ENCODE assay signal across 27 cellular contexts in genomic region chr1:233815865-233816264, GRCh38.
"Had no signal": no experiment of that assay in that cellular context is flagged by ENCODE, and none has a peak within 500 bp of the region (broad histone marks: within the 10 kb centered on the region; RNA-seq: fewer than 3 reads in every experiment).

No MANE protein-coding gene starts in this region.

- H3K4me3 ChIP-seq: ascending aorta, gastrocnemius medialis, ovary, sigmoid colon, upper lobe of left lung, vagina had no signal

- H3K36me3 Mint-ChIP-seq: activated naive CD8-positive, alpha-beta T cell treated with anti-CD3 and anti-CD28 coated beads, Interleukin-2, amount 10 ng/mL, durations not matched to agents 7 days and 5 days; brain; naive thymus-derived CD4-positive, alpha-beta T cell; stimulated activated memory B cell treated with anti-CD40 and anti-IgM and Interleukin-4, amounts not matched to agents 10 μg/mL and 1 μg/mL and 100 μg/mL, for 72 hours had no signal

- H3K27me3 Mint-ChIP-seq: brain; stimulated activated memory B cell treated with anti-CD40 and anti-IgM and Interleukin-4, amounts not matched to agents 10 μg/mL and 1 μg/mL and 100 μg/mL, for 72 hours had no signal

- H3K4me1 ChIP-seq: ascending aorta, gastrocnemius medialis, sigmoid colon, upper lobe of left lung, vagina had no signal

- H3K36me3 ChIP-seq: ascending aorta, gastrocnemius medialis, ovary, sigmoid colon, upper lobe of left lung, vagina had no signal

- DNase-seq: activated CD4-positive, alpha-beta T cell treated with anti-CD3 and anti-CD28 coated beads for 48 hours; activated CD4-positive, alpha-beta T cell treated with anti-CD3 and anti-CD28 coated beads, Interleukin-2, amount 50 U/mL, for 48 hours; activated CD8-positive, alpha-beta memory T cell treated with anti-CD3 and anti-CD28 coated beads for 24 hours; activated effector memory CD4-positive, alpha-beta T cell treated with anti-CD3 and anti-CD28 coated beads, Interleukin-2, amount 50 U/mL, for 16 hours; activated naive CD4-positive, alpha-beta T cell treated with anti-CD3 and anti-CD28 coated beads for 36 hours; activated naive CD8-positive, alpha-beta T cell treated with anti-CD3 and anti-CD28 coated beads, Interleukin-2, amount 10 ng/mL, durations not matched to agents 7 days and 5 days; central memory CD4-positive, alpha-beta T cell; gastrocnemius medialis; glutamatergic neuron; left cardiac atrium; midbrain; naive thymus-derived CD4-positive, alpha-beta T cell; ovary; sigmoid colon; small intestine; stimulated activated CD4-positive, alpha-beta T cell treated with anti-CD3 and anti-CD28 coated beads, Interleukin-4, amount 100 ng/mL, for 4 hours; stimulated activated CD8-positive, alpha-beta memory T cell treated with anti-CD3 and anti-CD28 coated beads, Interleukin-4, amount 100 ng/mL, for 48 hours; stimulated activated naive CD8-positive, alpha-beta T cell treated with anti-CD3 and anti-CD28 coated beads, Interleukin-15, amount 100 ng/mL, for 72 hours; substantia nigra; upper lobe of left lung had no signal

- H3K27ac Mint-ChIP-seq: activated naive CD4-positive, alpha-beta T cell treated with anti-CD3 and anti-CD28 coated beads for 36 hours; activated naive CD8-positive, alpha-beta T cell treated with anti-CD3 and anti-CD28 coated beads, Interleukin-2, amount 10 ng/mL, durations not matched to agents 7 days and 5 days; brain; naive thymus-derived CD4-positive, alpha-beta T cell; progenitor cell of endocrine pancreas; stimulated activated memory B cell treated with anti-CD40 and anti-IgM and Interleukin-4, amounts not matched to agents 10 μg/mL and 1 μg/mL and 100 μg/mL, for 72 hours; stimulated activated naive CD8-positive, alpha-beta T cell treated with anti-CD3 and anti-CD28 coated beads, Interleukin-15, amount 100 ng/mL, for 72 hours had no signal

- H3K27ac ChIP-seq: ascending aorta, epithelial cell of prostate, gastrocnemius medialis, ovary, sigmoid colon, upper lobe of left lung, vagina, VCaP had no signal

- H3K4me1 Mint-ChIP-seq: brain; naive thymus-derived CD4-positive, alpha-beta T cell; stimulated activated memory B cell treated with anti-CD40 and anti-IgM and Interleukin-4, amounts not matched to agents 10 μg/mL and 1 μg/mL and 100 μg/mL, for 72 hours; stimulated activated naive CD8-positive, alpha-beta T cell treated with anti-CD3 and anti-CD28 coated beads, Interleukin-15, amount 100 ng/mL, for 72 hours had no signal

- ATAC-seq: gastrocnemius medialis; left cardiac atrium; naive thymus-derived CD4-positive, alpha-beta T cell; stimulated activated memory B cell treated with anti-CD40 and anti-IgM and Interleukin-4, amounts not matched to agents 10 μg/mL and 1 μg/mL and 100 μg/mL, for 72 hours; stimulated activated naive CD8-positive, alpha-beta T cell treated with anti-CD3 and anti-CD28 coated beads, Interleukin-15, amount 100 ng/mL, for 72 hours had no signal

- H3K4me3 Mint-ChIP-seq: activated naive CD4-positive, alpha-beta T cell treated with anti-CD3 and anti-CD28 coated beads for 36 hours; activated naive CD8-positive, alpha-beta T cell treated with anti-CD3 and anti-CD28 coated beads, Interleukin-2, amount 10 ng/mL, durations not matched to agents 7 days and 5 days; brain; naive thymus-derived CD4-positive, alpha-beta T cell; stimulated activated memory B cell treated with anti-CD40 and anti-IgM and Interleukin-4, amounts not matched to agents 10 μg/mL and 1 μg/mL and 100 μg/mL, for 72 hours; stimulated activated naive CD8-positive, alpha-beta T cell treated with anti-CD3 and anti-CD28 coated beads, Interleukin-15, amount 100 ng/mL, for 72 hours had no signal

- H3K27me3 ChIP-seq: ascending aorta, gastrocnemius medialis, ovary, sigmoid colon, upper lobe of left lung, vagina had no signal

- H3K9me3 ChIP-seq: ascending aorta, gastrocnemius medialis, ovary, sigmoid colon, upper lobe of left lung, vagina had no signal

- H3K9me3 Mint-ChIP-seq: activated naive CD4-positive, alpha-beta T cell treated with anti-CD3 and anti-CD28 coated beads for 36 hours; activated naive CD8-positive, alpha-beta T cell treated with anti-CD3 and anti-CD28 coated beads, Interleukin-2, amount 10 ng/mL, durations not matched to agents 7 days and 5 days; stimulated activated naive CD8-positive, alpha-beta T cell treated with anti-CD3 and anti-CD28 coated beads, Interleukin-15, amount 100 ng/mL, for 72 hours had no signal
